In the genomic region with DNA sequence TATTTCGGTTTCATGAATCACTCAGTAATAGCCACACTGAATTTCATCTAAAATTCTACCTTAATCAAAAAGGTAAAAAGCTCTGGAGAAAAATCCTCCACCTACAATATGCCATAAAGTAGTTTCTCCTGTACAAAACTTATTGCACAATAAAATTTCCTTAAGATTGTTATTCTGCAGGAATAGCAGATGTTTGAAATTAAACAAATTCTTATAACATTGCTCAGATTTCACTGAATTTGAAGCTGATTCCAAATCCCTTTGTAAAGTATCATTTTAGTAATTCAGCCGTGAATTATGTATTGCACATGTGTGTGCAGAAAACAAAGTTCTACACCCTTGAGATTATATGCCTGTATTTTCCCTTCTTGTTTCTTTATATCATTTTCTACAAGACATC, we compare ENCODE assay signal across 25 cellular contexts.
DNase-seq lines count a peak whose midpoint lies in the region; ATAC-seq and TF ChIP-seq lines count a peak whose summit lies in the region.
"Had no signal": no experiment of that assay in that cellular context is flagged by ENCODE, and none has a peak within 500 bp of the region (broad histone marks: within the 10 kb centered on the region; RNA-seq: fewer than 3 reads in every experiment).

No MANE protein-coding gene starts in this region.

- H3K4me2 ChIP-seq in GM23248 (ENCODE audit: unreplicated experiment) (peak overlapping the region; percentile 75), neural progenitor cell (no peak overlapping the region)

- H3K27me3 ChIP-seq in GM23248 (replicated peaks; ENCODE audit: insufficient read depth) (no peaks in the 10 kb centered on the region), spleen (replicated peaks in 1 of 7) (peaks cover 0 to 10% (median 0%) of the 10 kb centered on the region in 7 donors), gastrocnemius medialis (no peaks in the 10 kb centered on the region), neural progenitor cell (no peaks in the 10 kb centered on the region)
- H3K27me3 ChIP-seq: SJSA1 had no signal

- TF ChIP-seq CTCF in AG10803 (conservative IDR thresholded peaks at IDR 0.05; ENCODE audit: low read length): no peak
- TF ChIP-seq CTCF in fibroblast of the aortic adventitia (IDR thresholded peaks at IDR 0.05; ENCODE audit: insufficient read depth, low read length): no peak
- no peak for TF ChIP-seq CTCF in spleen (IDR thresholded peaks at IDR 0.05 in 8 of 11, conservative IDR thresholded peaks at IDR 0.05 in 3 of 11)
- no peak for TF ChIP-seq CTCF in gastrocnemius medialis (IDR thresholded peaks at IDR 0.05 in 4 of 5, conservative IDR thresholded peaks at IDR 0.05 in 1 of 5)
- TF ChIP-seq CTCF in neural progenitor cell (IDR thresholded peaks at IDR 0.05): no peak

- H3K4me1 Mint-ChIP-seq in neural progenitor cell: no peaks in the 10 kb centered on the region
- H3K4me1 Mint-ChIP-seq: CD4-positive, CD25-positive, alpha-beta regulatory T cell had no signal

- in situ Hi-C loops in GM23248 (cut with MboI): no loop called here
- in situ Hi-C loops in gastrocnemius medialis (cut with MboI; ENCODE audit: low sequenced_read_pairs in 4 of 4): no loop called here

- H3K36me3 Mint-ChIP-seq in neural progenitor cell: no peaks in the 10 kb centered on the region
- H3K36me3 Mint-ChIP-seq: CD4-positive, CD25-positive, alpha-beta regulatory T cell had no signal

- no peak overlapping the region for H3K4me3 ChIP-seq in AG10803 (ENCODE audit: low read length)
- peak overlapping the region; percentile 54 for H3K4me3 ChIP-seq in GM23248
- no peak overlapping the region for H3K4me3 ChIP-seq in fibroblast of the aortic adventitia (ENCODE audit: low read depth, low read length)
- H3K4me3 ChIP-seq in spleen: no peak overlapping the region
- H3K4me3 ChIP-seq in gastrocnemius medialis: no peak overlapping the region
- no peak overlapping the region for H3K4me3 ChIP-seq in neural progenitor cell
- H3K4me3 ChIP-seq: SJSA1 had no signal

- intact Hi-C loops in spleen (cut with DNase I; ENCODE audit: low total_unique reads) (no loop called here), gastrocnemius medialis (cut with DNase I; ENCODE audit: low total_unique reads) (no loop called here)

- H4K20me1 ChIP-seq in GM23248 (ENCODE audit: insufficient read depth) (no peaks in the 10 kb centered on the region), neural progenitor cell (ENCODE audit: low read depth) (no peaks in the 10 kb centered on the region)

- H3K9me3 Mint-ChIP-seq in neural progenitor cell: no peaks in the 10 kb centered on the region

- H3K9ac ChIP-seq in GM23248: 0 out of 2 replicates have a peak overlapping the region, but pooled peaks have one; percentile 5
- H3K9ac ChIP-seq in neural progenitor cell: no peak overlapping the region

- peaks cover 30% of the 10 kb centered on the region for H3F3A ChIP-seq in GM23248 (ENCODE audit: insufficient read depth)
- no peaks in the 10 kb centered on the region for H3F3A ChIP-seq in neural progenitor cell (ENCODE audit: low read depth)

- H3K4me1 ChIP-seq in GM23248 (ENCODE audit: insufficient read depth) (peaks cover 26% of the 10 kb centered on the region), spleen (no peaks in the 10 kb centered on the region), gastrocnemius medialis (no peaks in the 10 kb centered on the region), neural progenitor cell (no peaks in the 10 kb centered on the region)
- H3K4me1 ChIP-seq: SJSA1 had no signal

- no peak overlapping the region for H3K4me3 Mint-ChIP-seq in neural progenitor cell
- H3K4me3 Mint-ChIP-seq: CD4-positive, CD25-positive, alpha-beta regulatory T cell had no signal

- WGBS in GM23248 (ENCODE audit: low coverage in 1 of 2, low lambda C conversion rate in 2 of 2, missing lambda C conversion rate in 2 of 2), 2 experiments: 18 to 32% methylated on average over 2 of the region's 2 CpGs
- WGBS in spleen, 5 donors: 78 to 90% (median 84%) methylated on average over 2 of the region's 2 CpGs

- H3K9me2 ChIP-seq in GM23248 (ENCODE audit: insufficient read depth): peaks cover 8% of the 10 kb centered on the region; the same call in 1 of the 2 replicates

- ATAC-seq in gastrocnemius medialis: no peak
- ATAC-seq: HCT116, PC-3, Right ventricle myocardium inferior had no signal

- TF ChIP-seq POLR2A in spleen (IDR thresholded peaks at IDR 0.05) (no peak), gastrocnemius medialis (IDR thresholded peaks at IDR 0.05) (no peak)

- DNase-seq in AG10803 (ENCODE audit: low read depth): peak; percentile 68
- DNase-seq in GM23248: peak; percentile 60
- DNase-seq in dedifferentiated amniotic fluid mesenchymal stem cell (ENCODE audit: extremely low spot score): peak; percentile 63
- DNase-seq in fibroblast of the aortic adventitia (ENCODE audit: low read depth): peak; percentile 19
- no peak for DNase-seq in spleen
- DNase-seq in gastrocnemius medialis: no peak
- no peak for DNase-seq in neural progenitor cell (ENCODE audit: low spot score)
- no peak for DNase-seq in RKO (ENCODE audit: low spot score)
- DNase-seq: CD4-positive, CD25-positive, alpha-beta regulatory T cell; DMS153; DND-41; KBM-7; MV-4-11; NCI-H1105; NCI-H146; NCI-H1930; NCI-H2107; NCI-H526; NCI-H82; NK-92 treated with Interleukin-12 subunit alpha and Interleukin-12 subunit beta, amount 100 ng/mL, for 24 hours; PC-3 had no signal

- H3K79me2 ChIP-seq in GM23248 (ENCODE audit: insufficient read depth) (no peaks in the 10 kb centered on the region), neural progenitor cell (ENCODE audit: low read depth) (no peaks in the 10 kb centered on the region)

- H3K27me3 Mint-ChIP-seq in neural progenitor cell (ENCODE audit: insufficient read depth, low read depth): no peaks in the 10 kb centered on the region

- peak overlapping the region; percentile 63 for H3K27ac ChIP-seq in GM23248
- no peak overlapping the region for H3K27ac ChIP-seq in spleen
- no peak overlapping the region for H3K27ac ChIP-seq in gastrocnemius medialis
- H3K27ac ChIP-seq in neural progenitor cell: no peak overlapping the region
- H3K27ac ChIP-seq: HL-60, SJSA1 had no signal

- no peaks in the 10 kb centered on the region for H3K36me3 ChIP-seq in GM23248 (ENCODE audit: low read depth)
- no peaks in the 10 kb centered on the region for H3K36me3 ChIP-seq in spleen
- H3K36me3 ChIP-seq in gastrocnemius medialis: no peaks in the 10 kb centered on the region
- H3K36me3 ChIP-seq in neural progenitor cell: no peaks in the 10 kb centered on the region
- H3K36me3 ChIP-seq: SJSA1 had no signal

- H2AFZ ChIP-seq in GM23248: no peak overlapping the region
- no peak overlapping the region for H2AFZ ChIP-seq in neural progenitor cell (replicated peaks)

- H3K27ac Mint-ChIP-seq in neural progenitor cell: no peak overlapping the region
- H3K27ac Mint-ChIP-seq: CD4-positive, CD25-positive, alpha-beta regulatory T cell had no signal

- H3K9me3 ChIP-seq in GM23248 (ENCODE audit: low read depth) (no peaks in the 10 kb centered on the region), spleen (no peaks in the 10 kb centered on the region), gastrocnemius medialis (no peaks in the 10 kb centered on the region), neural progenitor cell (ENCODE audit: low read depth) (no peaks in the 10 kb centered on the region)
- H3K9me3 ChIP-seq: SJSA1 had no signal

Comparison
In these comparisons a context has a peak if more than half of its experiments do, and no peak if none do; other contexts are left out.
1. DNase-seq: peak in AG10803 (single experiment), GM23248 (single experiment), dedifferentiated amniotic fluid mesenchymal stem cell (single experiment) and fibroblast of the aortic adventitia (single experiment); none in spleen (single experiment), gastrocnemius medialis (0 of 2), neural progenitor cell (single experiment) and RKO (single experiment).